11 cellular contexts compared by ENCODE assay signal in the genomic region with DNA sequence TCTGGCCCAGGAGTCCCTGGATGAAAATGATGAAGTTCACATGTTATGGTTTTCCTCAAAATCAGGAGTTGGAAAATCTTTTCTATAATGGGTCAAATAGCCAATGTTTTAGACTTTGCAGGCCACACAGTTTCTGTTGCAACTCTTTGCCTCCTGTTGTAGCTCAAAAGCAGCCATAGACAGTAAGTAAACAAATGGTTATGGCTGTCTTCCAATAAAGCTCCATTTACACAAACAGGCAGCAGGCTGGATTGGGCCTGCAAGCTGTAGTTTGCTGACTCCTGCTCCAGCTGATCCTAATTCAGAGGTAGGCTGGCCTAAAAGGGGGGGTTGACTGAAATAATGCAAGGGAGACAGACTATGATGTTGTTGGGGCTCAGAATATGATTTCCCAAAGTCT. TPM values are rescaled to one million over a fixed set of nuclear protein-coding genes. Genes with fewer than 3 reads are reported as not detected.
DNase-seq lines count a peak whose midpoint lies in the region; ATAC-seq lines count a peak whose summit lies in the region.
"Had no signal": no experiment of that assay in that cellular context is flagged by ENCODE, and none has a peak within 500 bp of the region (broad histone marks: within the 10 kb centered on the region; RNA-seq: fewer than 3 reads in every experiment).

No MANE protein-coding gene starts in this region.

- no peak overlapping the region for H3K4me3 ChIP-seq in neuronal stem cell (ENCODE audit: low read length in 2 of 2)

- ATAC-seq in activated T-cell treated with anti-CD3 and anti-CD28 coated beads, Interleukin-2, amount 50 U/mL, for 72 hours (replicated peaks in 1 of 2): no peak

- H3K27ac ChIP-seq in neuronal stem cell (replicated peaks; ENCODE audit: low read length): no peak overlapping the region

- no peaks in the 10 kb centered on the region for H3K4me1 Mint-ChIP-seq in activated naive CD4-positive, alpha-beta T cell treated with anti-CD3 and anti-CD28 coated beads, Interleukin-2, amount 10 ng/mL, durations not matched to agents 7 days and 5 days
- H3K4me1 Mint-ChIP-seq in activated T-helper 1 cell treated with anti-CD3 and anti-CD28 coated beads, Interleukin-12 subunit alpha, Interleukin-12 subunit beta, Interleukin-2, Interleukin-4 antibody, amounts not matched to agents 30 ng/mL and 10 ng/mL and 1 ng/mL, durations not matched to agents 14 hours and 24 hours and 36 hours (ENCODE audit: low read depth): no peaks in the 10 kb centered on the region
- no peaks in the 10 kb centered on the region for H3K4me1 Mint-ChIP-seq in activated T-cell treated with anti-CD3 and anti-CD28 coated beads, Interleukin-2, amount 50 U/mL, for 72 hours (ENCODE audit: low read depth)

- no peaks in the 10 kb centered on the region for H3K36me3 ChIP-seq in neuronal stem cell (replicated peaks in 1 of 2; ENCODE audit: control insufficient read depth in 2 of 2, insufficient read depth in 2 of 2, low read length in 2 of 2)

- H3K18ac ChIP-seq in neuronal stem cell (ENCODE audit: low read length): no peak overlapping the region

- CTCF ChIA-PET in activated naive CD4-positive, alpha-beta T cell treated with anti-CD3 and anti-CD28 coated beads, Interleukin-2, amount 10 ng/mL, durations not matched to agents 7 days and 5 days (lab: Charles Lee): no interaction called here

- no peak overlapping the region for H3K4me2 ChIP-seq in neuronal stem cell (ENCODE audit: insufficient read depth, low read length, poor library complexity, severe bottlenecking)

- H2AFZ ChIP-seq in neuronal stem cell (ENCODE audit: low read length): peak overlapping the region; percentile 38

- H2AK5ac ChIP-seq in neuronal stem cell (ENCODE audit: low read depth, low read length): no peak overlapping the region

- H2BK120ac ChIP-seq in neuronal stem cell (ENCODE audit: low read depth, low read length): no peak overlapping the region

- no peak overlapping the region for H4K91ac ChIP-seq in neuronal stem cell (ENCODE audit: low read depth, low read length, poor library complexity)

- no peak overlapping the region for H3K14ac ChIP-seq in neuronal stem cell (ENCODE audit: low read length)

- H3K27me3 ChIP-seq in neuronal stem cell (ENCODE audit: control insufficient read depth in 3 of 3, insufficient read depth in 3 of 3, low read depth in 1 of 3, low read length in 3 of 3): no peaks in the 10 kb centered on the region

- H3K4ac ChIP-seq in neuronal stem cell (ENCODE audit: low read length): no peak overlapping the region

- H3K4me3 Mint-ChIP-seq in activated naive CD4-positive, alpha-beta T cell treated with anti-CD3 and anti-CD28 coated beads, Interleukin-2, amount 10 ng/mL, durations not matched to agents 7 days and 5 days: no peak overlapping the region
- H3K4me3 Mint-ChIP-seq in activated T-helper 1 cell treated with anti-CD3 and anti-CD28 coated beads, Interleukin-12 subunit alpha, Interleukin-12 subunit beta, Interleukin-2, Interleukin-4 antibody, amounts not matched to agents 30 ng/mL and 10 ng/mL and 1 ng/mL, durations not matched to agents 14 hours and 24 hours and 36 hours: no peak overlapping the region
- no peak overlapping the region for H3K4me3 Mint-ChIP-seq in activated T-cell treated with anti-CD3 and anti-CD28 coated beads, Interleukin-2, amount 50 U/mL, for 72 hours
- H3K4me3 Mint-ChIP-seq: T-helper 1 cell treated with Interleukin-12 subunit alpha and Interleukin-12 subunit beta and Interleukin-4 antibody, amounts not matched to agents 30 μg/mL and 1 μg/mL, for 36 hours had no signal

- H3K36me3 Mint-ChIP-seq in activated naive CD4-positive, alpha-beta T cell treated with anti-CD3 and anti-CD28 coated beads, Interleukin-2, amount 10 ng/mL, durations not matched to agents 7 days and 5 days: no peaks in the 10 kb centered on the region
- H3K36me3 Mint-ChIP-seq in activated T-helper 1 cell treated with anti-CD3 and anti-CD28 coated beads, Interleukin-12 subunit alpha, Interleukin-12 subunit beta, Interleukin-2, Interleukin-4 antibody, amounts not matched to agents 30 ng/mL and 10 ng/mL and 1 ng/mL, durations not matched to agents 14 hours and 24 hours and 36 hours (ENCODE audit: low read depth): no peaks in the 10 kb centered on the region
- no peaks in the 10 kb centered on the region for H3K36me3 Mint-ChIP-seq in activated T-cell treated with anti-CD3 and anti-CD28 coated beads, Interleukin-2, amount 50 U/mL, for 72 hours (ENCODE audit: insufficient read depth in 2 of 2)

- H3K79me1 ChIP-seq in neuronal stem cell (ENCODE audit: low read depth, low read length): no peaks in the 10 kb centered on the region

- no peak overlapping the region for H3K9ac ChIP-seq in neuronal stem cell (ENCODE audit: low read depth, low read length, poor library complexity)

- no peaks in the 10 kb centered on the region for H3K9me3 ChIP-seq in neuronal stem cell (replicated peaks in 1 of 2; ENCODE audit: control insufficient read depth in 2 of 2, insufficient read depth in 1 of 2, low read depth in 1 of 2, low read length in 2 of 2)

- H3K4me1 ChIP-seq in neuronal stem cell (ENCODE audit: control insufficient read depth in 2 of 2, insufficient read depth in 1 of 2, low read depth in 1 of 2, low read length in 2 of 2): peaks cover 26 to 38% of the 10 kb centered on the region in 2 donors

- intact Hi-C loops in activated T-helper 1 cell treated with anti-CD3 and anti-CD28 coated beads, Interleukin-12 subunit alpha, Interleukin-12 subunit beta, Interleukin-2, Interleukin-4 antibody, amounts not matched to agents 30 ng/mL and 10 ng/mL and 1 ng/mL, durations not matched to agents 14 hours and 24 hours and 36 hours (cut with micrococcal nuclease): no loop called here

- H3K9me3 Mint-ChIP-seq in activated naive CD4-positive, alpha-beta T cell treated with anti-CD3 and anti-CD28 coated beads, Interleukin-2, amount 10 ng/mL, durations not matched to agents 7 days and 5 days: no peaks in the 10 kb centered on the region
- no peaks in the 10 kb centered on the region for H3K9me3 Mint-ChIP-seq in activated T-helper 1 cell treated with anti-CD3 and anti-CD28 coated beads, Interleukin-12 subunit alpha, Interleukin-12 subunit beta, Interleukin-2, Interleukin-4 antibody, amounts not matched to agents 30 ng/mL and 10 ng/mL and 1 ng/mL, durations not matched to agents 14 hours and 24 hours and 36 hours
- no peaks in the 10 kb centered on the region for H3K9me3 Mint-ChIP-seq in activated T-cell treated with anti-CD3 and anti-CD28 coated beads, Interleukin-2, amount 50 U/mL, for 72 hours
- H3K9me3 Mint-ChIP-seq: activated T-helper 2 cell treated with anti-CD3 and anti-CD28 coated beads, Interferon-gamma antibody, Interleukin-2, Interleukin-4, amounts not matched to agents 10 μg/mL and 5 μg/mL and 100 μg/mL, durations not matched to agents 14 hours and 24 hours and 36 hours; T-helper 1 cell treated with Interleukin-12 subunit alpha and Interleukin-12 subunit beta and Interleukin-4 antibody, amounts not matched to agents 30 μg/mL and 1 μg/mL, for 36 hours had no signal

- DNase-seq in COR-L47 (lab: John Stamatoyannopoulos, UW) (peak; percentile 46), NCI-H2107 treated with DMSO at 0.1 percent for 48 hours (lab: John Stamatoyannopoulos, UW; ENCODE audit: unreplicated experiment) (peak; percentile 77), dedifferentiated amniotic fluid mesenchymal stem cell (ENCODE audit: extremely low spot score) (peak; percentile 85), neuronal stem cell (ENCODE audit: low spot score) (no peak), amniotic stem cell (lab: John Stamatoyannopoulos, UW) (no peak)
- DNase-seq in activated naive CD4-positive, alpha-beta T cell treated with anti-CD3 and anti-CD28 coated beads, Interleukin-2, amount 10 ng/mL, durations not matched to agents 7 days and 5 days: no peak
- no peak for DNase-seq in activated T-helper 1 cell treated with anti-CD3 and anti-CD28 coated beads, Interleukin-12 subunit alpha, Interleukin-12 subunit beta, Interleukin-2, Interleukin-4 antibody, amounts not matched to agents 30 ng/mL and 10 ng/mL and 1 ng/mL, durations not matched to agents 14 hours and 24 hours and 36 hours (ENCODE audit: low spot score)
- DNase-seq in activated T-cell treated with anti-CD3 and anti-CD28 coated beads, Interleukin-2, amount 50 U/mL, for 72 hours: no peak

- no peak overlapping the region for H2BK12ac ChIP-seq in neuronal stem cell (ENCODE audit: low read length)

- H3K23ac ChIP-seq in neuronal stem cell (ENCODE audit: low read depth, low read length, poor library complexity): no peak overlapping the region

- no peak overlapping the region for H2BK15ac ChIP-seq in neuronal stem cell (ENCODE audit: low read length)

- no peak overlapping the region for H3K27ac Mint-ChIP-seq in activated naive CD4-positive, alpha-beta T cell treated with anti-CD3 and anti-CD28 coated beads, Interleukin-2, amount 10 ng/mL, durations not matched to agents 7 days and 5 days
- H3K27ac Mint-ChIP-seq in activated T-helper 1 cell treated with anti-CD3 and anti-CD28 coated beads, Interleukin-12 subunit alpha, Interleukin-12 subunit beta, Interleukin-2, Interleukin-4 antibody, amounts not matched to agents 30 ng/mL and 10 ng/mL and 1 ng/mL, durations not matched to agents 14 hours and 24 hours and 36 hours: no peak overlapping the region
- no peak overlapping the region for H3K27ac Mint-ChIP-seq in activated T-cell treated with anti-CD3 and anti-CD28 coated beads, Interleukin-2, amount 50 U/mL, for 72 hours
- H3K27ac Mint-ChIP-seq: activated T-helper 2 cell treated with anti-CD3 and anti-CD28 coated beads, Interferon-gamma antibody, Interleukin-2, Interleukin-4, amounts not matched to agents 10 μg/mL and 5 μg/mL and 100 μg/mL, durations not matched to agents 14 hours and 24 hours and 36 hours had no signal

- H4K8ac ChIP-seq in neuronal stem cell (ENCODE audit: low read depth, low read length): no peak overlapping the region

- H3K27me3 Mint-ChIP-seq in activated naive CD4-positive, alpha-beta T cell treated with anti-CD3 and anti-CD28 coated beads, Interleukin-2, amount 10 ng/mL, durations not matched to agents 7 days and 5 days: peaks cover 14% of the 10 kb centered on the region
- H3K27me3 Mint-ChIP-seq in activated T-helper 1 cell treated with anti-CD3 and anti-CD28 coated beads, Interleukin-12 subunit alpha, Interleukin-12 subunit beta, Interleukin-2, Interleukin-4 antibody, amounts not matched to agents 30 ng/mL and 10 ng/mL and 1 ng/mL, durations not matched to agents 14 hours and 24 hours and 36 hours (ENCODE audit: insufficient read depth): peaks cover 3% of the 10 kb centered on the region
- no peaks in the 10 kb centered on the region for H3K27me3 Mint-ChIP-seq in activated T-cell treated with anti-CD3 and anti-CD28 coated beads, Interleukin-2, amount 50 U/mL, for 72 hours (ENCODE audit: low read depth)

- no peak overlapping the region for H2BK5ac ChIP-seq in neuronal stem cell (ENCODE audit: low read length)

RNA-seq across cellular contexts. Expression of a gene that starts 33.0 kb away (rescaled TPM):
- 1.3 TPM for polyA plus RNA-seq in neuronal stem cell (2013, experiment 1 of 2)
- polyA plus RNA-seq in neuronal stem cell (2013, experiment 2 of 2): 1.1 TPM
- not detected in 2 replicates for total RNA-seq in activated T-helper 1 cell treated with anti-CD3 and anti-CD28 coated beads, Interleukin-12 subunit alpha, Interleukin-12 subunit beta, Interleukin-2, Interleukin-4 antibody, amounts not matched to agents 30 ng/mL and 10 ng/mL and 1 ng/mL, durations not matched to agents 14 hours and 24 hours and 36 hours
- total RNA-seq in activated T-cell treated with anti-CD3 and anti-CD28 coated beads, Interleukin-2, amount 50 U/mL, for 72 hours: not detected
- total RNA-seq: activated T-helper 2 cell treated with anti-CD3 and anti-CD28 coated beads, Interferon-gamma antibody, Interleukin-2, Interleukin-4, amounts not matched to agents 10 μg/mL and 5 μg/mL and 100 μg/mL, durations not matched to agents 14 hours and 24 hours and 36 hours; Daoy had no signal

Comparison
In these comparisons a context has a peak if more than half of its experiments do, and no peak if none do; other contexts are left out.
1. DNase-seq: peak in COR-L47 (single experiment), NCI-H2107 treated with DMSO at 0.1 percent for 48 hours (single experiment) and dedifferentiated amniotic fluid mesenchymal stem cell (single experiment); none in neuronal stem cell (single experiment), amniotic stem cell (single experiment), activated naive CD4-positive, alpha-beta T cell treated with anti-CD3 and anti-CD28 coated beads, Interleukin-2, amount 10 ng/mL, durations not matched to agents 7 days and 5 days (single experiment), activated T-helper 1 cell treated with anti-CD3 and anti-CD28 coated beads, Interleukin-12 subunit alpha, Interleukin-12 subunit beta, Interleukin-2, Interleukin-4 antibody, amounts not matched to agents 30 ng/mL and 10 ng/mL and 1 ng/mL, durations not matched to agents 14 hours and 24 hours and 36 hours (single experiment) and activated T-cell treated with anti-CD3 and anti-CD28 coated beads, Interleukin-2, amount 50 U/mL, for 72 hours (0 of 2).